ENCODE assay signal across 23 cellular contexts in genomic region chr21:42098957-42099547, GRCh38. TPM values are rescaled to one million over a fixed set of nuclear protein-coding genes. Genes with fewer than 3 reads are reported as not detected.
DNase-seq lines count a peak whose midpoint lies in the region; ATAC-seq and TF ChIP-seq lines count a peak whose summit lies in the region.
"Had no signal": no experiment of that assay in that cellular context is flagged by ENCODE, and none has a peak within 500 bp of the region (broad histone marks: within the 10 kb centered on the region; RNA-seq: fewer than 3 reads in every experiment).

No MANE protein-coding gene starts in this region.

- no peak for TF ChIP-seq POLR2A in thyroid gland (IDR thresholded peaks at IDR 0.05)

- no peaks in the 10 kb centered on the region for H3K9me3 ChIP-seq in thyroid gland

- H3K27me3 ChIP-seq in thyroid gland = no peaks in the 10 kb centered on the region

- TF ChIP-seq CTCF in CD14-positive monocyte (IDR thresholded peaks at IDR 0.05) (no peak), RWPE1 (conservative IDR thresholded peaks at IDR 0.05; ENCODE audit: low read depth) (no peak), thyroid gland (IDR thresholded peaks at IDR 0.05) (no peak)

- H3K4me3 Mint-ChIP-seq in CD14-positive monocyte = no peak overlapping the region
- H3K4me3 Mint-ChIP-seq: B cell; CD4-positive, CD25-positive, alpha-beta regulatory T cell had no signal

- peak overlapping the region; percentile 74 for H3K27ac ChIP-seq in RWPE1
- no peak overlapping the region for H3K27ac ChIP-seq in thyroid gland
- H3K27ac ChIP-seq: HL-60, KMS-11 had no signal

- peaks cover 18% of the 10 kb centered on the region for H3K4me1 Mint-ChIP-seq in CD14-positive monocyte
- H3K4me1 Mint-ChIP-seq: CD4-positive, CD25-positive, alpha-beta regulatory T cell had no signal

- intact Hi-C loops in CD14-positive monocyte (cut with micrococcal nuclease) (loop anchor here (1.0 to 5.0 kb wide), 3 partner anchors 19 to 87 kb away; partner anchors contain the start of gene ZBTB21 (in 1 of the 2)), posterior vena cava (cut with DNase I) (loop anchor here in 1 of 2 donors (1.0 kb wide), 1 partner anchor 23 kb away; no protein-coding TSS in a partner anchor), thyroid gland (cut with DNase I) (no loop called here)

- H3K27ac Mint-ChIP-seq in CD14-positive monocyte = peak overlapping the region in 6 of 7 donors; percentile 38 to 99 (median 84)
- H3K27ac Mint-ChIP-seq: B cell had no signal

- POLR2A ChIA-PET in RWPE1 (lab: Yijun Ruan, JAX; ENCODE audit: low non-redundant PET) = no interaction called here

- H3K36me3 Mint-ChIP-seq in CD14-positive monocyte = no peaks in the 10 kb centered on the region
- H3K36me3 Mint-ChIP-seq: CD4-positive, CD25-positive, alpha-beta regulatory T cell had no signal

- 85 to 91% methylated on average over 20 to 23 of the region's 23 CpGs for WGBS in thyroid gland, 2 donors

- ATAC-seq in left lobe of liver = peak; percentile 42
- ATAC-seq: Right ventricle myocardium inferior had no signal

- CTCF ChIA-PET in RWPE1 (lab: Yijun Ruan, JAX) = no interaction called here

- no peaks in the 10 kb centered on the region for H3K36me3 ChIP-seq in thyroid gland

- H3K4me3 ChIP-seq in thyroid gland (replicated peaks in 1 of 3) = no peak overlapping the region

- DNase-seq in CD14-positive monocyte (ENCODE audit: low spot score) (no peak), RWPE1 (ENCODE audit: low spot score) (no peak), left lobe of liver (ENCODE audit: low spot score) (no peak), posterior vena cava (ENCODE audit: low spot score) (peak; percentile 61), SIG-M5 (lab: John Stamatoyannopoulos, UW) (no peak), mesenteric fat pad (ENCODE audit: low spot score) (no peak), thyroid gland (no peak)
- DNase-seq: CD4-positive, CD25-positive, alpha-beta regulatory T cell; EL; GF-D8; H7; NCI-H1092 treated with DMSO at 0.1 percent for 48 hours; NCI-H1436 treated with DMSO at 0.1 percent for 48 hours; NCI-H2029; NCI-H2171; NCI-H345; NCI-H524; NCI-H82 had no signal

- peaks cover 0 to 9% (median 5%) of the 10 kb centered on the region in 7 donors for H3K9me3 Mint-ChIP-seq in CD14-positive monocyte

- H3K27me3 Mint-ChIP-seq in CD14-positive monocyte (ENCODE audit: low read depth in 3 of 3) = peaks cover 1 to 6% (median 3%) of the 10 kb centered on the region in 3 donors

- H3K4me1 ChIP-seq in thyroid gland = peaks cover 0 to 7% of the 10 kb centered on the region in 2 donors

RNA-seq across cellular contexts. Expression of gene UMODL1, which starts 27.9 kb away (rescaled TPM):
- polyA plus RNA-seq in CD14-positive monocyte = not detected
- 0.18 TPM for total RNA-seq in left lobe of liver
- not detected for total RNA-seq in posterior vena cava
- total RNA-seq in mesenteric fat pad = not detected
- total RNA-seq in thyroid gland = not detected
- total RNA-seq: Right ventricle myocardium inferior, SK-MEL-5 had no signal
